Comparison of ENCODE assay signal across 15 cellular contexts in genomic region chr6:18214003-18214402, GRCh38. TPM values are rescaled to one million over a fixed set of nuclear protein-coding genes. Genes with fewer than 3 reads are reported as not detected.
DNase-seq lines count a peak whose midpoint lies in the region; ATAC-seq and TF ChIP-seq lines count a peak whose summit lies in the region.
"Had no signal": no experiment of that assay in that cellular context is flagged by ENCODE, and none has a peak within 500 bp of the region (broad histone marks: within the 10 kb centered on the region; RNA-seq: fewer than 3 reads in every experiment).

No MANE protein-coding gene starts in this region.

- peak overlapping the region; percentile 67 for H3K4me3 Mint-ChIP-seq in activated CD8-positive, alpha-beta memory T cell treated with anti-CD3 and anti-CD28 coated beads, Interleukin-2, amount 10 ng/mL, durations not matched to agents 7 days and 5 days
- peak overlapping the region in 4 of 8 donors; percentile 36 to 83 (median 60) for H3K4me3 Mint-ChIP-seq in naive B cell
- H3K4me3 Mint-ChIP-seq: GM23338 had no signal

- peak overlapping the region; percentile 87 for H3K27ac Mint-ChIP-seq in activated CD8-positive, alpha-beta memory T cell treated with anti-CD3 and anti-CD28 coated beads, Interleukin-2, amount 10 ng/mL, durations not matched to agents 7 days and 5 days
- peak overlapping the region in 5 of 6 donors; percentile 28 to 96 (median 78) for H3K27ac Mint-ChIP-seq in naive B cell
- H3K27ac Mint-ChIP-seq: GM23338 had no signal

- no peaks in the 10 kb centered on the region for H3K9me3 Mint-ChIP-seq in activated CD8-positive, alpha-beta memory T cell treated with anti-CD3 and anti-CD28 coated beads, Interleukin-2, amount 10 ng/mL, durations not matched to agents 7 days and 5 days (ENCODE audit: low read depth)
- no peaks in the 10 kb centered on the region for H3K9me3 Mint-ChIP-seq in naive B cell
- H3K9me3 Mint-ChIP-seq: GM23338 had no signal

- no peak for TF ChIP-seq POLR2A in NB4 (IDR thresholded peaks at IDR 0.05; ENCODE audit: extremely low read depth, insufficient read length)

- DNase-seq in activated CD8-positive, alpha-beta memory T cell treated with anti-CD3 and anti-CD28 coated beads, Interleukin-2, amount 10 ng/mL, durations not matched to agents 7 days and 5 days: peak; percentile 56
- no peak for DNase-seq in activated CD8-positive, alpha-beta memory T cell treated with anti-CD3 and anti-CD28 coated beads, Interleukin-2, amount 50 U/mL, for 48 hours
- DNase-seq in NB4 (ENCODE audit: low read depth): peak; percentile 7
- DNase-seq in naive B cell: no peak
- DNase-seq in stimulated activated CD4-positive, alpha-beta T cell treated with anti-CD3 and anti-CD28 coated beads, Interleukin-4, amount 100 ng/mL, for 4 hours: no peak
- DNase-seq in NCI-H2081 treated with DMSO at 0.1 percent for 48 hours (lab: John Stamatoyannopoulos, UW): no peak
- no peak for DNase-seq in NOMO-1 (lab: John Stamatoyannopoulos, UW; ENCODE audit: unreplicated experiment in 2 of 2)
- DNase-seq: activated CD8-positive, alpha-beta memory T cell treated with anti-CD3 and anti-CD28 coated beads for 24 hours; aorta; DMS153; Kasumi-1; left ventricle myocardium inferior had no signal

- peaks cover 16% of the 10 kb centered on the region for H3K36me3 Mint-ChIP-seq in activated CD8-positive, alpha-beta memory T cell treated with anti-CD3 and anti-CD28 coated beads, Interleukin-2, amount 10 ng/mL, durations not matched to agents 7 days and 5 days
- H3K36me3 Mint-ChIP-seq in naive B cell: peaks cover 25 to 32% of the 10 kb centered on the region in 2 donors

- H3K4me3 ChIP-seq in NB4 (ENCODE audit: low read depth, low read length): no peak overlapping the region
- H3K4me3 ChIP-seq: GM23338, left ventricle myocardium inferior had no signal

- TF ChIP-seq CTCF in NB4 (IDR thresholded peaks at IDR 0.05; ENCODE audit: low read depth, low read length): no peak

- H3K27me3 Mint-ChIP-seq in activated CD8-positive, alpha-beta memory T cell treated with anti-CD3 and anti-CD28 coated beads, Interleukin-2, amount 10 ng/mL, durations not matched to agents 7 days and 5 days: peaks cover 4% of the 10 kb centered on the region
- H3K27me3 Mint-ChIP-seq in naive B cell: no peaks in the 10 kb centered on the region

- peaks cover 49% of the 10 kb centered on the region for H3K4me1 Mint-ChIP-seq in activated CD8-positive, alpha-beta memory T cell treated with anti-CD3 and anti-CD28 coated beads, Interleukin-2, amount 10 ng/mL, durations not matched to agents 7 days and 5 days
- H3K4me1 Mint-ChIP-seq in naive B cell: peaks cover 27 to 36% (median 28%) of the 10 kb centered on the region in 3 donors

- CTCF ChIA-PET in activated CD8-positive, alpha-beta memory T cell treated with anti-CD3 and anti-CD28 coated beads, Interleukin-2, amount 10 ng/mL, durations not matched to agents 7 days and 5 days (lab: Charles Lee): interaction anchor here (0.7 to 1.1 kb wide), 2 partner anchors 14 to 38 kb away, joined by 3 read pairs; no protein-coding TSS in a partner anchor

- ATAC-seq in activated CD8-positive, alpha-beta memory T cell treated with anti-CD3 and anti-CD28 coated beads, Interleukin-2, amount 10 ng/mL, durations not matched to agents 7 days and 5 days: peak; percentile 13
- peak; percentile 30 for ATAC-seq in GM21619 (IDR thresholded peaks at IDR 0.05; ENCODE audit: unreplicated experiment)
- ATAC-seq in naive B cell (ENCODE audit: low read depth in 2 of 2): no peak
- ATAC-seq: GM23338, Panc1 had no signal

RNA-seq across cellular contexts. Expression of gene DEK, which starts 50.3 kb away (rescaled TPM):
- 100 to 1,000 TPM; 209 to 218 TPM for total RNA-seq in activated CD8-positive, alpha-beta memory T cell treated with anti-CD3 and anti-CD28 coated beads, Interleukin-2, amount 10 ng/mL, durations not matched to agents 7 days and 5 days
- polyA plus RNA-seq in naive B cell (ENCODE audit: low read depth in 6 of 6): 10 to 100 TPM; 32.5 to 61.2 (median 52.2) TPM

RNA-seq across cellular contexts. Expression of gene KDM1B, which starts 58.8 kb away (rescaled TPM):
- 10 to 100 TPM in 1 of 2 experiments, 1 to 10 TPM in 1; 8.6 to 10.4 TPM for total RNA-seq in activated CD8-positive, alpha-beta memory T cell treated with anti-CD3 and anti-CD28 coated beads, Interleukin-2, amount 10 ng/mL, durations not matched to agents 7 days and 5 days
- polyA plus RNA-seq in naive B cell (ENCODE audit: low read depth in 6 of 6): 10 to 100 TPM in 1 of 6 donors, 1 to 10 TPM in 5; 2.5 to 11.3 (median 6.3) TPM

RNA-seq across cellular contexts. Expression of gene TPMT, which starts 59.1 kb away (rescaled TPM):
- 1 to 10 TPM; 5.6 to 9.5 TPM for total RNA-seq in activated CD8-positive, alpha-beta memory T cell treated with anti-CD3 and anti-CD28 coated beads, Interleukin-2, amount 10 ng/mL, durations not matched to agents 7 days and 5 days
- polyA plus RNA-seq in naive B cell (ENCODE audit: low read depth in 6 of 6): 1 to 10 TPM; 4.8 to 6.9 (median 5.9) TPM

Comparison
In these comparisons a context has a peak if more than half of its experiments do, and no peak if none do; other contexts are left out.
1. DNase-seq: peak in activated CD8-positive, alpha-beta memory T cell treated with anti-CD3 and anti-CD28 coated beads, Interleukin-2, amount 10 ng/mL, durations not matched to agents 7 days and 5 days (single experiment) and NB4 (single experiment); none in activated CD8-positive, alpha-beta memory T cell treated with anti-CD3 and anti-CD28 coated beads, Interleukin-2, amount 50 U/mL, for 48 hours (single experiment), naive B cell (single experiment), stimulated activated CD4-positive, alpha-beta T cell treated with anti-CD3 and anti-CD28 coated beads, Interleukin-4, amount 100 ng/mL, for 4 hours (0 of 2), NCI-H2081 treated with DMSO at 0.1 percent for 48 hours (single experiment) and NOMO-1 (0 of 2).
2. ATAC-seq: peak in activated CD8-positive, alpha-beta memory T cell treated with anti-CD3 and anti-CD28 coated beads, Interleukin-2, amount 10 ng/mL, durations not matched to agents 7 days and 5 days (single experiment) and GM21619 (single experiment); none in naive B cell (0 of 2).